9 cellular contexts compared by ENCODE assay signal in genomic region chr14:75123991-75124390, GRCh38. TPM values are rescaled to one million over a fixed set of nuclear protein-coding genes. Genes with fewer than 3 reads are reported as not detected.
DNase-seq lines count a peak whose midpoint lies in the region; ATAC-seq and TF ChIP-seq lines count a peak whose summit lies in the region.
"Had no signal": no experiment of that assay in that cellular context is flagged by ENCODE, and none has a peak within 500 bp of the region (broad histone marks: within the 10 kb centered on the region; RNA-seq: fewer than 3 reads in every experiment).

No MANE protein-coding gene starts in this region.

- no peak for TF ChIP-seq EP300 in gastroesophageal sphincter (IDR thresholded peaks at IDR 0.05)

- H3K4me3 ChIP-seq in gastroesophageal sphincter = no peak overlapping the region
- H3K4me3 ChIP-seq in testis = no peak overlapping the region
- H3K4me3 ChIP-seq: BLaER1 had no signal

- 43 to 46% methylated on average over 6 to 7 of the region's 7 CpGs for WGBS in gastroesophageal sphincter (ENCODE audit: low coverage in 1 of 2), 2 donors
- 36 to 43% methylated on average over 7 of the region's 7 CpGs for WGBS in testis, 2 donors

- no peak for ATAC-seq in gastroesophageal sphincter
- no peak for ATAC-seq in GM19455 (IDR thresholded peaks at IDR 0.05; ENCODE audit: unreplicated experiment)

- no peak for TF ChIP-seq POLR2A in gastroesophageal sphincter (IDR thresholded peaks at IDR 0.05)
- no peak for TF ChIP-seq POLR2A in testis (IDR thresholded peaks at IDR 0.05)

- TF ChIP-seq CTCF in gastroesophageal sphincter (IDR thresholded peaks at IDR 0.05) (no peak), testis (IDR thresholded peaks at IDR 0.05) (no peak)

- H3K36me3 ChIP-seq in gastroesophageal sphincter (peaks cover 0 to 32% of the 10 kb centered on the region in 2 donors), testis (ENCODE audit: low read depth, missing control alignments) (no peaks in the 10 kb centered on the region)

- H3K27me3 ChIP-seq in gastroesophageal sphincter (no peaks in the 10 kb centered on the region), testis (no peaks in the 10 kb centered on the region)
- H3K27me3 ChIP-seq: BLaER1 had no signal

- peak overlapping the region in 3 of 4 donors; percentile 12 to 41 (median 16) for H3K27ac ChIP-seq in gastroesophageal sphincter
- no peak overlapping the region for H3K27ac ChIP-seq in testis
- H3K27ac ChIP-seq: BLaER1 had no signal

- intact Hi-C loops in testis (cut with DNase I; ENCODE audit: low total_unique reads) = no loop called here

- DNase-seq in activated gamma-delta T cell treated with Interleukin-2 at 50 U/mL for 16 hours = peak; percentile 5
- no peak for DNase-seq in activated gamma-delta T cell (lab: John Stamatoyannopoulos, UW)
- DNase-seq in activated CD4-positive, alpha-beta T cell treated with anti-CD3 and anti-CD28 coated beads for 48 hours = peak; percentile 34
- DNase-seq in testis = peak; percentile 26
- DNase-seq in DMS79 treated with DMSO at 0.1 percent for 48 hours (lab: John Stamatoyannopoulos, UW) = no peak
- DNase-seq in SKM-1 treated with dmso at 0.1 percent for 144 hours (lab: John Stamatoyannopoulos, UW; ENCODE audit: unreplicated experiment) = no peak

- H3K9me3 ChIP-seq in gastroesophageal sphincter (no peaks in the 10 kb centered on the region), testis (no peaks in the 10 kb centered on the region)
- H3K9me3 ChIP-seq: BLaER1 had no signal

- H3K4me1 ChIP-seq in gastroesophageal sphincter = peaks cover 0 to 49% (median 5%) of the 10 kb centered on the region in 3 donors
- peaks cover 22% of the 10 kb centered on the region for H3K4me1 ChIP-seq in testis

RNA-seq across cellular contexts. Expression of gene NEK9, which starts 2.9 kb away (rescaled TPM):
- total RNA-seq in gastroesophageal sphincter = 10 to 100 TPM; 34.2 to 95.4 (median 85.9) TPM
- total RNA-seq in testis = 100 to 1,000 TPM; 120 to 125 TPM
- 86.6 TPM for polyA plus RNA-seq in testis (ENCODE audit: insufficient read depth, low read depth, low replicate concordance)

RNA-seq across cellular contexts. Expression of gene TMED10, which starts 52.4 kb away (rescaled TPM):
- 100 to 1,000 TPM; 140 to 241 (median 162) TPM for total RNA-seq in gastroesophageal sphincter
- total RNA-seq in testis = 100 to 1,000 TPM; 255 to 334 TPM
- polyA plus RNA-seq in testis (ENCODE audit: insufficient read depth, low read depth, low replicate concordance) = 417 TPM

RNA-seq across cellular contexts. Expression of gene ZC2HC1C, which starts 54.5 kb away (rescaled TPM):
- total RNA-seq in gastroesophageal sphincter = 1 to 10 TPM; 4.4 to 8.0 (median 5.1) TPM
- 10 to 100 TPM; 35.2 to 63.5 TPM for total RNA-seq in testis
- 233 TPM for polyA plus RNA-seq in testis (ENCODE audit: insufficient read depth, low read depth, low replicate concordance)

Comparison
In these comparisons a context has a peak if more than half of its experiments do, and no peak if none do; other contexts are left out.
1. DNase-seq: peak in activated gamma-delta T cell treated with Interleukin-2 at 50 U/mL for 16 hours (single experiment), activated CD4-positive, alpha-beta T cell treated with anti-CD3 and anti-CD28 coated beads for 48 hours (single experiment) and testis (single experiment); none in activated gamma-delta T cell (single experiment), DMS79 treated with DMSO at 0.1 percent for 48 hours (single experiment) and SKM-1 treated with dmso at 0.1 percent for 144 hours (single experiment).
2. H3K27ac ChIP-seq: peak in gastroesophageal sphincter (3 of 4); none in testis (0 of 2).
3. RNA of gene ZC2HC1C, which starts 54.5 kb away (total RNA-seq): 35.2 to 63.5 TPM in testis; 4.4 to 8.0 TPM in gastroesophageal sphincter; every median in the first group is over 4 times any median in the second.